In the genomic region with DNA sequence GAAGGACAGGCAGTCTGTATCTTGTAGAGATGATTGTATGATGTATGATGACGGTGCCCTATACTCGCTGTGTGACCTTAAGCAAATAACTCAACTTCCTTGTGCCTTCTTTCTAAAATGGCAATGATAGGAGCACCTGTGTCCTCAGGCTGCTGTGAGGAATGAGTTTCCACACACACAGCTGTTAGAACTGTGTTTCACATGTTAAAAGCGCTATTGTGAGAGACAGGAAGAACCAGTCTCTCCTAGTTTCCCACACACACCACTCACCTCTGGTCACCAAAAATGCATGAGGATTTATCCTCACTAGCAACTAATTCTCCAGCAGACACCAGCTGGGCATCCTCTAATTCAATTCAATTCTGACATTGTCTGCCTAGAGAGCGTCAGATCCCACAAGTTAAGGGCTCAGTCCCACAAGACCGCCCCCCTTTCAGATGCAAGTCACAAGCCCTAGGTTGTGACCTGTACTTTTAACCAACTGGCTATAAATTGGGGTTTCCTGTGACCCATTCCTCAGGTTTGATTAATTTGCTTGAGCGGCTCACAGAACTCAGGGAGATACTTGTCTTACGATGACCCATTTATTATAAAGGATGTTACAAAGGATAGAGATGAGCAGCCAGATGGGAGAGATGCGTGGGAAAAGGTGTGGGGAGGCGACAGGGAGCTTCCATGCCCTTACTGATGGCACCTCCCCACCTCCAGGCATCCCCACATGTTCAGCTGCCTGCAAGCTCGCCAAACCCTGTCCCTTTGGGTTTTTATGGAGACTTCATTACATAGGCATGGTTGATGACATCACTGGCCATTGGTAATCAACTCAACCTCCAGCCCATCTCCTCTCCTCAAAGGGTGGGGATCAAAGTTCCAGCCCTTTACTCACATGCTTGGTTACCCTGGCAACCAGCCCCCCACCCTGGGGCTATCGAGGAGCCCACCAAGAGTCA, we compare ENCODE assay signal across 31 cellular contexts. TPM values are rescaled to one million over a fixed set of nuclear protein-coding genes. Genes with fewer than 3 reads are reported as not detected.
DNase-seq lines count a peak whose midpoint lies in the region; ATAC-seq, FAIRE-seq and TF ChIP-seq lines count a peak whose summit lies in the region.
"Had no signal": no experiment of that assay in that cellular context is flagged by ENCODE, and none has a peak within 500 bp of the region (broad histone marks: within the 10 kb centered on the region; RNA-seq: fewer than 3 reads in every experiment).

No MANE protein-coding gene starts in this region.

- intact Hi-C loops in HepG2 (cut with micrococcal nuclease; ENCODE audit: unreplicated experiment), result no loop called here
- intact Hi-C loops in right lobe of liver (cut with DNase I), result no loop called here
- intact Hi-C loops in pancreas (cut with DNase I), result no loop called here

- H4K8ac ChIP-seq in H1 (ENCODE audit: extremely low read depth, insufficient read depth, low read length), result no peak overlapping the region

- BruUV-seq in HepG2 (replicated peaks; lab: Mats Ljungman, UMichigan), result no TSS peak

- CTCF ChIA-PET in HepG2 (lab: Yijun Ruan, JAX; ENCODE audit: low intra/inter-chr PET ratio, low total read pairs) (no interaction called here), H1 (lab: Charles Lee; ENCODE audit: partially characterized antibody) (interaction anchor here (0.6 to 1.9 kb wide), 3 partner anchors 10 to 1037 kb away, joined by 3 to 4 read pairs (median 3); no protein-coding TSS in a partner anchor)

- no peak overlapping the region for H2BK5ac ChIP-seq in H1 (ENCODE audit: low read depth, low read length)

- DNase-seq in HepG2 (ENCODE audit: low spot score) (no peak), right lobe of liver (no peak), H1 (ENCODE audit: low read depth in 1 of 2, low spot score in 2 of 2) (peak in 1 of 2 experiments; percentile 33), pancreas (no peak), OCI-M2 (lab: John Stamatoyannopoulos, UW; ENCODE audit: unreplicated experiment) (no peak)
- no peak for DNase-seq in stimulated activated CD4-positive, alpha-beta T cell treated with anti-CD3 and anti-CD28 coated beads, Interleukin-4, amount 100 ng/mL, for 24 hours
- no peak for DNase-seq in activated naive CD4-positive, alpha-beta T cell treated with Interleukin-2 at 50 U/mL for 16 hours
- DNase-seq: activated CD4-positive, alpha-beta T cell treated with anti-CD3 and anti-CD28 coated beads, Interleukin-2, amount 10 ng/mL, durations not matched to agents 24 days and 14 days; activated CD8-positive, alpha-beta memory T cell treated with anti-CD3 and anti-CD28 coated beads for 24 hours; activated effector memory CD4-positive, alpha-beta T cell treated with Interleukin-2 at 50 U/mL for 16 hours; activated naive CD8-positive, alpha-beta T cell treated with anti-CD3 and anti-CD28 coated beads for 36 hours; activated T-cell treated with anti-CD3 and anti-CD28 coated beads, Interleukin-2, amount 50 U/mL, for 1 hour; anterior cingulate cortex; DMS79 treated with DMSO at 0.1 percent for 48 hours; effector memory CD4-positive, alpha-beta T cell; esophagus squamous epithelium; foreskin melanocyte; GF-D8; heart left ventricle; IMR-90; NCI-H1694 treated with DMSO at 0.1 percent for 48 hours; NCI-H510A treated with DMSO at 0.1 percent for 48 hours; psoas muscle; SHP77; stimulated activated CD4-positive, alpha-beta T cell treated with anti-CD3 and anti-CD28 coated beads, Interleukin-4, amount 100 ng/mL, for 4 hours; transverse colon had no signal

- TF ChIP-seq POLR2A in HepG2 (IDR thresholded peaks at IDR 0.05; ENCODE audit: insufficient read depth in 1 of 2, low read depth in 2 of 2, low read length in 2 of 2) (no peak), right lobe of liver (IDR thresholded peaks at IDR 0.05) (no peak), H1 (IDR thresholded peaks at IDR 0.05; ENCODE audit: control extremely low read depth in 1 of 2, low read depth in 2 of 2, low read length in 2 of 2) (no peak)

- no peaks in the 10 kb centered on the region for H3K27me3 ChIP-seq in HepG2 (ENCODE audit: control insufficient read depth in 1 of 2, insufficient read depth in 2 of 2, low read length in 2 of 2)
- no peaks in the 10 kb centered on the region for H3K27me3 ChIP-seq in right lobe of liver
- H3K27me3 ChIP-seq in H1 (replicated peaks in 1 of 4; ENCODE audit: control insufficient read depth in 3 of 4, extremely low read depth in 1 of 4, insufficient read depth in 3 of 4, low read length in 3 of 4), result no peaks in the 10 kb centered on the region
- H3K27me3 ChIP-seq in pancreas, result no peaks in the 10 kb centered on the region
- H3K27me3 ChIP-seq: cardiac muscle cell, esophagus squamous epithelium, heart left ventricle, transverse colon had no signal

- H3K9ac ChIP-seq in HepG2 (ENCODE audit: insufficient read depth, low read depth, low read length) (no peak overlapping the region), H1 (replicated peaks in 1 of 4; ENCODE audit: extremely low read depth in 1 of 4, low read depth in 3 of 4, low read length in 3 of 4) (no peak overlapping the region)

- FAIRE-seq in HepG2 (lab: Jason Lieb, UNC), result no peak
- no peak for FAIRE-seq in H1 (lab: Jason Lieb, UNC)
- FAIRE-seq in pancreas (lab: Jason Lieb, UNC), result no peak
- FAIRE-seq: A204.1 had no signal

- in situ Hi-C loops in HepG2 (cut with HindIII; ENCODE audit: extremely low pct_ligation_motif_present, low pct_unique_long_range_greater_than_20kb), result loop anchor here (5.0 kb wide), 1 partner anchor 33 kb away; no protein-coding TSS in a partner anchor

- no peak for ATAC-seq in HepG2
- ATAC-seq in right lobe of liver, result no peak
- peak; percentile 35 to 78 (median 65) for ATAC-seq in pancreas
- ATAC-seq in GM18870 (IDR thresholded peaks at IDR 0.05; ENCODE audit: unreplicated experiment), result no peak
- ATAC-seq: heart left ventricle, psoas muscle had no signal

- no peak overlapping the region for H2BK20ac ChIP-seq in H1 (ENCODE audit: low read length)

- H3K9me3 ChIP-seq in HepG2 (ENCODE audit: low read length) (no peaks in the 10 kb centered on the region), right lobe of liver (no peaks in the 10 kb centered on the region), H1 (ENCODE audit: insufficient read depth in 2 of 2, low read depth in 1 of 2, low read length in 1 of 2) (no peaks in the 10 kb centered on the region), pancreas (no peaks in the 10 kb centered on the region)
- H3K9me3 ChIP-seq: esophagus squamous epithelium, heart left ventricle, neutrophil, psoas muscle, transverse colon had no signal

- H2AK5ac ChIP-seq in H1 (ENCODE audit: low read depth, low read length), result no peak overlapping the region

- no peak overlapping the region for H2BK15ac ChIP-seq in H1 (ENCODE audit: low read length)

- no peak overlapping the region for H2AFZ ChIP-seq in HepG2 (ENCODE audit: low read length)
- H2AFZ ChIP-seq in H1 (ENCODE audit: low read length), result no peak overlapping the region

- no peaks in the 10 kb centered on the region for H3K79me1 ChIP-seq in H1 (ENCODE audit: low read depth, low read length)

- no peak overlapping the region for H3K18ac ChIP-seq in H1 (ENCODE audit: extremely low read depth, low read length)

- H3K56ac ChIP-seq in H1 (replicated peaks; ENCODE audit: insufficient read length, low read depth, low read length), result no peak overlapping the region

- H4K20me1 ChIP-seq in HepG2 (ENCODE audit: insufficient read depth, low read length) (no peaks in the 10 kb centered on the region), H1 (replicated peaks in 1 of 2; ENCODE audit: control insufficient read depth in 1 of 2, insufficient read depth in 2 of 2, low read length in 2 of 2) (no peaks in the 10 kb centered on the region)

- H3K4me3 ChIP-seq in HepG2 (replicated peaks in 1 of 3; ENCODE audit: insufficient read depth in 1 of 3, low read depth in 2 of 3, low read length in 3 of 3), result no peak overlapping the region
- H3K4me3 ChIP-seq in right lobe of liver, result no peak overlapping the region
- H3K4me3 ChIP-seq in H1 (ENCODE audit: extremely low read depth in 1 of 4, insufficient read depth in 2 of 4, low read depth in 3 of 4, low read length in 4 of 4), result no peak overlapping the region
- no peak overlapping the region for H3K4me3 ChIP-seq in pancreas
- H3K4me3 ChIP-seq: cardiac muscle cell, coronary artery, esophagus squamous epithelium, heart left ventricle, psoas muscle, transverse colon had no signal

- H2BK120ac ChIP-seq in H1 (replicated peaks; ENCODE audit: low read depth, low read length), result no peak overlapping the region

- H3K4me2 ChIP-seq in HepG2 (ENCODE audit: low read depth, low read length) (no peak overlapping the region), H1 (ENCODE audit: insufficient read depth in 1 of 2, low read depth in 2 of 2, low read length in 2 of 2) (peak overlapping the region; percentile 8 to 33; a peak in 2 of 4 replicates)

- no peak overlapping the region for H4K91ac ChIP-seq in H1 (replicated peaks; ENCODE audit: insufficient read length, low read length)

- TF ChIP-seq CTCF in HepG2 (CRISPR knock-in tag; IDR thresholded peaks at IDR 0.05), result no peak
- no peak for TF ChIP-seq CTCF in right lobe of liver (IDR thresholded peaks at IDR 0.05)
- TF ChIP-seq CTCF in H1 (IDR thresholded peaks at IDR 0.05; ENCODE audit: control extremely low read depth in 1 of 3, insufficient read depth in 1 of 3, low read depth in 1 of 3, low read length in 3 of 3), result no peak
- TF ChIP-seq CTCF in pancreas (IDR thresholded peaks at IDR 0.05), result no peak

- TF ChIP-seq RAD21 in HepG2 (CRISPR knock-in tag; IDR thresholded peaks at IDR 0.05) (no peak), H1 (IDR thresholded peaks at IDR 0.05 in 1 of 2, conservative IDR thresholded peaks at IDR 0.05 in 1 of 2; ENCODE audit: low read depth in 2 of 2, low read length in 2 of 2) (no peak)

- no peak overlapping the region for H3K4ac ChIP-seq in H1 (replicated peaks; ENCODE audit: insufficient read length, low read depth, low read length)

- H3K36me3 ChIP-seq in HepG2 (replicated peaks in 1 of 2; ENCODE audit: control insufficient read depth in 1 of 2, insufficient read depth in 2 of 2, low read length in 2 of 2) (no peaks in the 10 kb centered on the region), right lobe of liver (no peaks in the 10 kb centered on the region), H1 (ENCODE audit: control insufficient read depth in 2 of 4, insufficient read depth in 4 of 4, low read length in 3 of 4) (no peaks in the 10 kb centered on the region), pancreas (no peaks in the 10 kb centered on the region)
- H3K36me3 ChIP-seq: cardiac muscle cell, esophagus squamous epithelium, heart left ventricle, neutrophil, transverse colon had no signal

- POLR2A ChIA-PET in HepG2 (lab: Yijun Ruan, JAX) (no interaction called here), H1 (lab: Charles Lee; ENCODE audit: partially characterized antibody) (interaction anchor here (1.2 to 1.4 kb wide), 2 partner anchors 13 to 67 kb away, joined by 8 read pairs; a partner anchor contains a TSS)

- no peak overlapping the region for H4K5ac ChIP-seq in H1 (ENCODE audit: insufficient read length, low read depth, low read length)

- H2BK12ac ChIP-seq in H1 (ENCODE audit: low read depth, low read length), result no peak overlapping the region

- H3K79me2 ChIP-seq in HepG2 (ENCODE audit: insufficient read depth, low read length) (no peaks in the 10 kb centered on the region), H1 (ENCODE audit: control insufficient read depth in 1 of 2, insufficient read depth in 2 of 2, low read length in 2 of 2) (no peaks in the 10 kb centered on the region)

- TF ChIP-seq EP300 in HepG2 (IDR thresholded peaks at IDR 0.05; ENCODE audit: low read depth in 2 of 2, low read length in 2 of 2) (no peak), HepG2 (CRISPR knock-in tag; IDR thresholded peaks at IDR 0.05; ENCODE audit: borderline replicate concordance) (no peak), H1 (IDR thresholded peaks at IDR 0.05; ENCODE audit: borderline replicate concordance in 1 of 2, low read depth in 2 of 2, low read length in 2 of 2) (no peak)

- no peak overlapping the region for H3K23ac ChIP-seq in H1 (ENCODE audit: insufficient read length)

- no peaks in the 10 kb centered on the region for H3K23me2 ChIP-seq in H1 (ENCODE audit: low read depth, low read length)

- WGBS in HepG2 (ENCODE audit: low lambda C conversion rate), result 89% methylated on average over 11 of the region's 11 CpGs
- 78% methylated on average over 9 of the region's 11 CpGs for WGBS in right lobe of liver (ENCODE audit: insufficient coverage, low coverage, low lambda C conversion rate, missing lambda C conversion rate)
- WGBS in H1 (ENCODE audit: extremely low coverage in 1 of 2, insufficient coverage in 1 of 2, insufficient read length in 1 of 2, insufficient replicate concordance in 2 of 2, low coverage in 1 of 2, low lambda C conversion rate in 2 of 2, missing lambda C conversion rate in 1 of 2), 2 experiments, result 79% methylated on average over 11 of the region's 11 CpGs; no CpG with 5 or more reads in 1 of the 2 experiments
- 46 to 54% methylated on average over 11 of the region's 11 CpGs for WGBS in pancreas, 2 donors

- H3K4me1 ChIP-seq in HepG2 (ENCODE audit: insufficient read depth, low read length), result peaks cover 72% of the 10 kb centered on the region
- no peaks in the 10 kb centered on the region for H3K4me1 ChIP-seq in right lobe of liver
- peaks cover 2 to 12% (median 7%) of the 10 kb centered on the region in 4 experiments; a peak in 5 of 7 replicates for H3K4me1 ChIP-seq in H1 (replicated peaks in 1 of 4; ENCODE audit: control insufficient read depth in 3 of 4, insufficient read depth in 4 of 4, low read length in 3 of 4)
- peaks cover 0 to 4% (median 0%) of the 10 kb centered on the region in 3 donors for H3K4me1 ChIP-seq in pancreas
- H3K4me1 ChIP-seq: psoas muscle, transverse colon had no signal

- H3K27ac ChIP-seq in HepG2 (ENCODE audit: extremely low read length, insufficient read depth, low read length) (no peak overlapping the region), right lobe of liver (no peak overlapping the region), H1 (ENCODE audit: low read depth, low read length) (no peak overlapping the region), pancreas (peak overlapping the region in 3 of 4 donors; percentile 22 to 41 (median 39))
- H3K27ac ChIP-seq: cardiac muscle cell, coronary artery, heart left ventricle, neutrophil, psoas muscle, transverse colon had no signal

- H3K14ac ChIP-seq in H1 (ENCODE audit: insufficient read length), result no peak overlapping the region

RNA-seq across cellular contexts. Expression of a gene that starts 29.1 kb away (rescaled TPM):
- total RNA-seq in HepG2 (2016; rRNA removed; fragmentation: Illumina TruSeq; extraction: Trizol) (19.9 and 36.2 TPM in 2 replicates), right lobe of liver (10 to 100 TPM; 16.1 to 25.0 (median 19.8) TPM), pancreas (1 to 10 TPM; 1.2 to 5.7 (median 2.6) TPM)
- total RNA-seq in HepG2 (2016; cell fraction: cytosol; rRNA removed; fragmentation: Illumina TruSeq; extraction: Trizol; ENCODE audit: low read depth), result 11.2 and 13.2 TPM in 2 replicates
- 20.2 and 36.6 TPM in 2 replicates for total RNA-seq in HepG2 (2016; cell fraction: insoluble cytoplasmic fraction; rRNA removed; fragmentation: Illumina TruSeq; extraction: Trizol)
- total RNA-seq in HepG2 (2016; cell fraction: membrane; rRNA removed; fragmentation: Illumina TruSeq; extraction: Trizol), result 16.6 and 18.8 TPM in 2 replicates
- total RNA-seq in HepG2 (2016; cell fraction: nucleus; rRNA removed; fragmentation: Illumina TruSeq; extraction: Trizol), result 46.8 and 63.5 TPM in 2 replicates
- polyA plus RNA-seq in HepG2 (2011; rRNA removed) (42.3 and 51.0 TPM in 2 replicates), H1 (2011; rRNA removed) (0.26 and 0.63 TPM in 2 replicates), pancreas (1 to 10 TPM; 1.9 to 2.2 TPM)
- 40.4 and 40.5 TPM in 2 replicates for polyA plus RNA-seq in HepG2 (2011; cell fraction: cytosol; rRNA removed)
- 78.3 and 78.9 TPM in 2 replicates for polyA plus RNA-seq in HepG2 (2011; cell fraction: nucleus; rRNA removed)
- 38.0 and 55.5 TPM in 2 replicates for polyA plus RNA-seq in HepG2 (2012)
- polyA plus RNA-seq in HepG2 (2016; cell fraction: cytosol; fragmentation: Illumina TruSeq; extraction: Trizol; ENCODE audit: low read depth), result 5.7 and 8.5 TPM in 2 replicates
- polyA plus RNA-seq in HepG2 (2016; cell fraction: insoluble cytoplasmic fraction; fragmentation: Illumina TruSeq; extraction: Trizol; ENCODE audit: low read depth), result 16.8 and 19.2 TPM in 2 replicates
- 11.8 and 13.9 TPM in 2 replicates for polyA plus RNA-seq in HepG2 (2016; cell fraction: membrane; fragmentation: Illumina TruSeq; extraction: Trizol; ENCODE audit: low read depth)
- 32.8 and 34.3 TPM in 2 replicates for polyA plus RNA-seq in HepG2 (2016; cell fraction: nucleus; fragmentation: Illumina TruSeq; extraction: Trizol; ENCODE audit: insufficient read depth, low read depth)
- 0.09 and 127 TPM in 2 replicates for polyA minus RNA-seq in HepG2 (2011; rRNA and poly(A)+ RNA removed; ENCODE audit: low replicate concordance)
- 35.6 and 44.8 TPM in 2 replicates for polyA minus RNA-seq in HepG2 (2011; cell fraction: cytosol; rRNA and poly(A)+ RNA removed)
- 124 and 142 TPM in 2 replicates for polyA minus RNA-seq in HepG2 (2011; cell fraction: nucleus; rRNA and poly(A)+ RNA removed)
- 0.20 and 0.44 TPM in 2 replicates for total RNA-seq in H1 (2021; fragmentation: NEBNext Ultra II Directional; extraction: Animal tissue kit (Norgen Biotek cat#: 25700))
- polyA plus RNA-seq in H1 (2011; cell fraction: cytosol; rRNA removed), result 0.16 TPM
- polyA plus RNA-seq in H1 (2011; cell fraction: nucleus; rRNA removed), result 0.50 TPM
- 0.21 to 0.79 TPM (median 0.29 TPM) in 4 replicates for polyA plus RNA-seq in H1 (2012, experiment 1 of 2)
- polyA plus RNA-seq in H1 (2012, experiment 2 of 2), result not detected
- polyA plus RNA-seq in H1 (2013, experiment 1 of 2), result 0.43 TPM
- 0.33 TPM for polyA plus RNA-seq in H1 (2013, experiment 2 of 2)
- 0.32 and 0.38 TPM in 2 replicates for polyA minus RNA-seq in H1 (2011; rRNA and poly(A)+ RNA removed)
- not detected for polyA minus RNA-seq in H1 (2011; cell fraction: cytosol; rRNA and poly(A)+ RNA removed)
- 3.7 TPM for polyA minus RNA-seq in H1 (2011; cell fraction: nucleus; rRNA and poly(A)+ RNA removed)

Comparison
In these comparisons a context has a peak if more than half of its experiments do, and no peak if none do; other contexts are left out.
1. ATAC-seq: peak in pancreas (4 of 4); none in HepG2 (single experiment), right lobe of liver (0 of 4) and GM18870 (single experiment).
2. H3K27ac ChIP-seq: peak in pancreas (3 of 4); none in HepG2 (single experiment), right lobe of liver (0 of 3) and H1 (single experiment).